In the genomic region with DNA sequence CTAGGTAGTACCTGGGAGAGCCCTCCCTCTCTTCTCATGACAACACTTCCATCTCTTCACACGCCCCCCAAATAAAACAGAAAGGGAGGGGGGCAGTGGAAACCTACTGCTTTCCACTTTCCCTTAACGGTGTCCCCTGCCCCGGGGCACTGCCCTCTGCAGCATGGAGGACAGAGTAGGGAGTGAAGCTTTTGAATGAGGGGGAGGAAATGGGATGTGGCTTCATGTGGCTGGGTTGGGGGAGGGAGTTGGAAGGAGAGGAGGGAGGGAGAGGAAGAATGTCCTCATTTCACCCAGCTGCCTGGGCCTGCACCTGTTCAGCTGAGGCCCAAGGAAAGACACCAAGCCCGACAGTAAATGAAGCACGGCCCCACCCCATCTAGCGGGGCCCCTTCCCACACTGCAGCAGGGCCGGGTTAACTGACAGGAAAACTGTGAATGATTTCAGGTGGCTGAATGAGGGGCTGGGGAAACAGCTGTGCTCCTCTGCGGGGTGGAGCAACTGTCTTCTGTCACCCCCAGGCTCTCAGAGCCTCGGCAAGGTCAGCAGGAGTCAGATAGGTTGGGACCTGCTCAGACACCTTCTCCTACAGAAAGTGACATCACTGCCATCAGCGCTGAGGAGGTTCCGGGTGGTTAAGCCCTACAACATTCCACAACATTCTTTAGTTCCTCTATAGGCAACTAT, we compare ENCODE assay signal across 8 cellular contexts. TPM values are rescaled to one million over a fixed set of nuclear protein-coding genes. Genes with fewer than 3 reads are reported as not detected.
DNase-seq lines count a peak whose midpoint lies in the region; ATAC-seq, FAIRE-seq and TF ChIP-seq lines count a peak whose summit lies in the region.

No MANE protein-coding gene starts in this region.

- ATAC-seq in activated CD8-positive, alpha-beta T cell treated with anti-CD3 and anti-CD28 coated beads, Interleukin-2, amount 10 ng/mL, durations not matched to agents 7 days and 5 days, result peak; percentile 69
- peak; percentile 46 for ATAC-seq in memory B cell (ENCODE audit: low read depth)
- no peak for ATAC-seq in GM19452 (IDR thresholded peaks at IDR 0.05; ENCODE audit: unreplicated experiment)
- no peak for ATAC-seq in HG03196 (IDR thresholded peaks at IDR 0.05; ENCODE audit: unreplicated experiment)
- ATAC-seq in GM21825 (IDR thresholded peaks at IDR 0.05; ENCODE audit: unreplicated experiment), result no peak
- no peak for ATAC-seq in GM18868 (IDR thresholded peaks at IDR 0.05; ENCODE audit: unreplicated experiment)

- peak overlapping the region; percentile 87 for H3K9ac ChIP-seq in Loucy (ENCODE audit: low read depth, low read length, poor library complexity, severe bottlenecking)

- H3K27ac Mint-ChIP-seq in activated CD8-positive, alpha-beta T cell treated with anti-CD3 and anti-CD28 coated beads, Interleukin-2, amount 10 ng/mL, durations not matched to agents 7 days and 5 days, result peak overlapping the region; percentile 90
- peak overlapping the region; percentile 68 for H3K27ac Mint-ChIP-seq in memory B cell

- H3K27me3 Mint-ChIP-seq in activated CD8-positive, alpha-beta T cell treated with anti-CD3 and anti-CD28 coated beads, Interleukin-2, amount 10 ng/mL, durations not matched to agents 7 days and 5 days (ENCODE audit: low read depth), result no peaks in the 10 kb centered on the region
- no peaks in the 10 kb centered on the region for H3K27me3 Mint-ChIP-seq in memory B cell

- no peak; the same call in 1 of the 2 replicates for TF ChIP-seq CTCF in Loucy (conservative IDR thresholded peaks at IDR 0.05; ENCODE audit: low read length)

- H3F3A ChIP-seq in Loucy (ENCODE audit: low read depth), result peaks cover 23% of the 10 kb centered on the region

- H3K9me3 ChIP-seq in Loucy (ENCODE audit: insufficient read depth, low read depth, low read length), result no peaks in the 10 kb centered on the region

- FAIRE-seq in GM18507 (lab: Jason Lieb, UNC), result peak; percentile 82

- H3K79me2 ChIP-seq in Loucy (ENCODE audit: insufficient read depth, low read length), result peaks cover 40% of the 10 kb centered on the region

- H3K4me1 ChIP-seq in Loucy (ENCODE audit: insufficient read depth, low read length, poor library complexity, severe bottlenecking), result peaks cover 77% of the 10 kb centered on the region

- peaks cover 76% of the 10 kb centered on the region for H3K4me1 Mint-ChIP-seq in activated CD8-positive, alpha-beta T cell treated with anti-CD3 and anti-CD28 coated beads, Interleukin-2, amount 10 ng/mL, durations not matched to agents 7 days and 5 days (ENCODE audit: low read depth)
- peaks cover 38% of the 10 kb centered on the region for H3K4me1 Mint-ChIP-seq in memory B cell

- H3K9me3 Mint-ChIP-seq in activated CD8-positive, alpha-beta T cell treated with anti-CD3 and anti-CD28 coated beads, Interleukin-2, amount 10 ng/mL, durations not matched to agents 7 days and 5 days (ENCODE audit: insufficient read depth), result no peaks in the 10 kb centered on the region
- H3K9me3 Mint-ChIP-seq in memory B cell, result no peaks in the 10 kb centered on the region

- H3K36me3 ChIP-seq in Loucy (ENCODE audit: insufficient read depth, low read length), result no peaks in the 10 kb centered on the region

- POLR2A ChIA-PET in activated CD8-positive, alpha-beta T cell treated with anti-CD3 and anti-CD28 coated beads, Interleukin-2, amount 10 ng/mL, durations not matched to agents 7 days and 5 days (lab: Charles Lee), result interaction anchor here (0.5 to 6.7 kb wide), 9 partner anchors 12 to 91 kb away, joined by 3 to 31 read pairs (median 4); no protein-coding TSS in a partner anchor

- no peaks in the 10 kb centered on the region for H3K9me2 ChIP-seq in Loucy (replicated peaks; ENCODE audit: low read depth, low read length)

- CTCF ChIA-PET in activated CD8-positive, alpha-beta T cell treated with anti-CD3 and anti-CD28 coated beads, Interleukin-2, amount 10 ng/mL, durations not matched to agents 7 days and 5 days (lab: Charles Lee), result interaction anchor here (0.9 to 6.7 kb wide), 9 partner anchors 11 to 163 kb away, joined by 3 to 49 read pairs (median 3); a partner anchor contains a TSS

- peak overlapping the region; percentile 81 for H3K4me2 ChIP-seq in Loucy (ENCODE audit: low read depth, low read length, poor library complexity, severe bottlenecking)

- peaks cover 46% of the 10 kb centered on the region for H3K36me3 Mint-ChIP-seq in activated CD8-positive, alpha-beta T cell treated with anti-CD3 and anti-CD28 coated beads, Interleukin-2, amount 10 ng/mL, durations not matched to agents 7 days and 5 days (ENCODE audit: low read depth)
- H3K36me3 Mint-ChIP-seq in memory B cell, result peaks cover 10% of the 10 kb centered on the region

- DNase-seq in GM18507 (ENCODE audit: extremely low spot score, insufficient read length, low read depth) (no peak), memory B cell (ENCODE audit: low spot score in 2 of 2) (no peak)
- DNase-seq in activated CD8-positive, alpha-beta T cell treated with anti-CD3 and anti-CD28 coated beads, Interleukin-2, amount 10 ng/mL, durations not matched to agents 7 days and 5 days, result peak; percentile 60

- H4K20me1 ChIP-seq in Loucy (ENCODE audit: insufficient read depth, low read length, poor library complexity, severe bottlenecking), result no peaks in the 10 kb centered on the region

- peak overlapping the region; percentile 63 for H3K4me3 Mint-ChIP-seq in activated CD8-positive, alpha-beta T cell treated with anti-CD3 and anti-CD28 coated beads, Interleukin-2, amount 10 ng/mL, durations not matched to agents 7 days and 5 days
- H3K4me3 Mint-ChIP-seq in memory B cell, result peak overlapping the region; percentile 24

- peak overlapping the region; percentile 69 for H3K4me3 ChIP-seq in Loucy (ENCODE audit: low read length, poor library complexity, severe bottlenecking)

- H3K27me3 ChIP-seq in Loucy (ENCODE audit: insufficient read depth, low read length, poor library complexity, severe bottlenecking), result no peaks in the 10 kb centered on the region

- H2AFZ ChIP-seq in Loucy (ENCODE audit: low read length), result no peak overlapping the region

RNA-seq across cellular contexts. Expression of a gene that starts 40.0 kb away (rescaled TPM):
- total RNA-seq in activated CD8-positive, alpha-beta T cell treated with anti-CD3 and anti-CD28 coated beads, Interleukin-2, amount 10 ng/mL, durations not matched to agents 7 days and 5 days, result 10 to 100 TPM; 44.1 TPM

Comparison
In these comparisons a context has a peak if more than half of its experiments do, and no peak if none do; other contexts are left out.
1. ATAC-seq: peak in activated CD8-positive, alpha-beta T cell treated with anti-CD3 and anti-CD28 coated beads, Interleukin-2, amount 10 ng/mL, durations not matched to agents 7 days and 5 days (single experiment) and memory B cell (single experiment); none in GM19452 (single experiment), HG03196 (single experiment), GM21825 (single experiment) and GM18868 (single experiment).